In genomic region chr5:98401645-98402044, GRCh38 we compare ENCODE assay signal across 22 cellular contexts.
DNase-seq lines count a peak whose midpoint lies in the region; TF ChIP-seq lines count a peak whose summit lies in the region.
"Had no signal": no experiment of that assay in that cellular context is flagged by ENCODE, and none has a peak within 500 bp of the region (broad histone marks: within the 10 kb centered on the region; RNA-seq: fewer than 3 reads in every experiment).

No MANE protein-coding gene starts in this region.

- no peaks in the 10 kb centered on the region for H3K36me3 Mint-ChIP-seq in HFFc6 (ENCODE audit: low read depth)
- H3K36me3 Mint-ChIP-seq in endodermal cell (ENCODE audit: low read depth): peaks cover 16% of the 10 kb centered on the region

- H3K4ac ChIP-seq in neuronal stem cell (ENCODE audit: low read length): no peak overlapping the region

- H2AFZ ChIP-seq in neuronal stem cell (ENCODE audit: low read length): peak overlapping the region; percentile 35
- H2AFZ ChIP-seq: GM23338 had no signal

- H3K23ac ChIP-seq in neuronal stem cell (ENCODE audit: low read depth, low read length, poor library complexity): no peak overlapping the region

- no peak overlapping the region for H2AK5ac ChIP-seq in neuronal stem cell (ENCODE audit: low read depth, low read length)

- H3K14ac ChIP-seq in neuronal stem cell (ENCODE audit: low read length): no peak overlapping the region

- no peaks in the 10 kb centered on the region; the same call in 1 of the 2 replicates for H3K27me3 Mint-ChIP-seq in HFFc6 (ENCODE audit: insufficient read depth)
- H3K27me3 Mint-ChIP-seq in endodermal cell (ENCODE audit: insufficient read depth): no peaks in the 10 kb centered on the region

- no peak overlapping the region for H2BK15ac ChIP-seq in neuronal stem cell (ENCODE audit: low read length)

- H3K4me1 ChIP-seq in endodermal cell (ENCODE audit: control insufficient read depth, insufficient read depth, low read length) (peaks cover 5% of the 10 kb centered on the region), neuronal stem cell (ENCODE audit: control insufficient read depth in 2 of 2, insufficient read depth in 1 of 2, low read depth in 1 of 2, low read length in 2 of 2) (no peaks in the 10 kb centered on the region), colonic mucosa (no peaks in the 10 kb centered on the region)
- H3K4me1 ChIP-seq: BE2C, HAP-1, SJSA1 had no signal

- DNase-seq in AG10803 (ENCODE audit: low read depth) (peak; percentile 85), HFFc6 (peak; percentile 4), endodermal cell (no peak), neuronal stem cell (ENCODE audit: low spot score) (no peak), colonic mucosa (no peak), kidney tubule cell (ENCODE audit: low spot score) (no peak), DMS 273 treated with DMSO at 0.1 percent for 48 hours (lab: John Stamatoyannopoulos, UW) (no peak), A172 (ENCODE audit: low spot score) (no peak)
- DNase-seq: 8988T, BE2C, DMS79, KG1, NCI-H1105, NCI-H146, NCI-H2081, NCI-H2171, NCI-H345, NCI-H524, NCI-H82 had no signal

- no peaks in the 10 kb centered on the region for H3K79me1 ChIP-seq in neuronal stem cell (ENCODE audit: low read depth, low read length)

- intact Hi-C loops in colonic mucosa (cut with DNase I): no loop called here

- H3K4me3 Mint-ChIP-seq in HFFc6: 0 out of 2 replicates have a peak overlapping the region, but pooled peaks have one; percentile 4
- no peak overlapping the region for H3K4me3 Mint-ChIP-seq in endodermal cell
- H3K4me3 Mint-ChIP-seq: GM23338 had no signal

- no peaks in the 10 kb centered on the region for H3K9me3 Mint-ChIP-seq in HFFc6
- peaks cover 4% of the 10 kb centered on the region for H3K9me3 Mint-ChIP-seq in endodermal cell
- H3K9me3 Mint-ChIP-seq: GM23338 had no signal

- H3K18ac ChIP-seq in neuronal stem cell (ENCODE audit: low read length): no peak overlapping the region

- no peak overlapping the region for H4K8ac ChIP-seq in neuronal stem cell (ENCODE audit: low read depth, low read length)

- TF ChIP-seq CTCF in AG10803 (conservative IDR thresholded peaks at IDR 0.05; ENCODE audit: low read length) (no peak), HFFc6 (IDR thresholded peaks at IDR 0.05) (no peak), endodermal cell (conservative IDR thresholded peaks at IDR 0.05) (no peak), colonic mucosa (IDR thresholded peaks at IDR 0.05) (no peak)

- H3K27ac ChIP-seq in endodermal cell (ENCODE audit: low read depth, low read length): no peak overlapping the region
- no peak overlapping the region for H3K27ac ChIP-seq in neuronal stem cell (replicated peaks; ENCODE audit: low read length)
- H3K27ac ChIP-seq in colonic mucosa: no peak overlapping the region
- H3K27ac ChIP-seq: SJSA1 had no signal

- no peak overlapping the region for H2BK5ac ChIP-seq in neuronal stem cell (ENCODE audit: low read length)

- H4K91ac ChIP-seq in neuronal stem cell (ENCODE audit: low read depth, low read length, poor library complexity): no peak overlapping the region

- peaks cover 40% of the 10 kb centered on the region for H3K4me1 Mint-ChIP-seq in HFFc6 (ENCODE audit: low read depth)
- H3K4me1 Mint-ChIP-seq in endodermal cell: peaks cover 3% of the 10 kb centered on the region
- H3K4me1 Mint-ChIP-seq: GM23338 had no signal

- H3K36me3 ChIP-seq in endodermal cell (ENCODE audit: control insufficient read depth, insufficient read depth, low read length) (peaks cover 24% of the 10 kb centered on the region), neuronal stem cell (replicated peaks in 1 of 2; ENCODE audit: control insufficient read depth in 2 of 2, insufficient read depth in 2 of 2, low read length in 2 of 2) (no peaks in the 10 kb centered on the region), colonic mucosa (no peaks in the 10 kb centered on the region)
- H3K36me3 ChIP-seq: BE2C, HAP-1, SJSA1 had no signal

- H3K9ac ChIP-seq in endodermal cell (ENCODE audit: extremely low read depth, low read length, poor library complexity, severe bottlenecking) (peak overlapping the region; percentile 21), neuronal stem cell (ENCODE audit: low read depth, low read length, poor library complexity) (no peak overlapping the region), colonic mucosa (ENCODE audit: low read depth in 2 of 2, low read length in 2 of 2) (no peak overlapping the region)

- H3K9me3 ChIP-seq in endodermal cell (ENCODE audit: control insufficient read depth, low read length) (peaks cover 4% of the 10 kb centered on the region), neuronal stem cell (replicated peaks in 1 of 2; ENCODE audit: control insufficient read depth in 2 of 2, insufficient read depth in 1 of 2, low read depth in 1 of 2, low read length in 2 of 2) (no peaks in the 10 kb centered on the region), colonic mucosa (no peaks in the 10 kb centered on the region)
- H3K9me3 ChIP-seq: BE2C, HAP-1, SJSA1 had no signal

- H3K27ac Mint-ChIP-seq in HFFc6 (peak overlapping the region; percentile 82), endodermal cell (no peak overlapping the region)
- H3K27ac Mint-ChIP-seq: GM23338 had no signal

- no peak overlapping the region for H2BK120ac ChIP-seq in neuronal stem cell (ENCODE audit: low read depth, low read length)

- H3K27me3 ChIP-seq in endodermal cell (ENCODE audit: control insufficient read depth, insufficient read depth, low read length, poor library complexity, severe bottlenecking): no peaks in the 10 kb centered on the region
- no peaks in the 10 kb centered on the region for H3K27me3 ChIP-seq in neuronal stem cell (ENCODE audit: control insufficient read depth in 3 of 3, insufficient read depth in 3 of 3, low read depth in 1 of 3, low read length in 3 of 3)
- no peaks in the 10 kb centered on the region for H3K27me3 ChIP-seq in colonic mucosa
- H3K27me3 ChIP-seq: BE2C, SJSA1 had no signal

- H3K4me3 ChIP-seq in AG10803 (ENCODE audit: low read length) (no peak overlapping the region), endodermal cell (ENCODE audit: low read length) (no peak overlapping the region), neuronal stem cell (ENCODE audit: low read length in 2 of 2) (no peak overlapping the region), colonic mucosa (no peak overlapping the region)
- H3K4me3 ChIP-seq: GM23338, HAP-1, SJSA1 had no signal

- H2BK12ac ChIP-seq in neuronal stem cell (ENCODE audit: low read length): no peak overlapping the region

- H3K4me2 ChIP-seq in neuronal stem cell (ENCODE audit: insufficient read depth, low read length, poor library complexity, severe bottlenecking): no peak overlapping the region
- H3K4me2 ChIP-seq: GM23338 had no signal

Comparison
In these comparisons a context has a peak if more than half of its experiments do, and no peak if none do; other contexts are left out.
1. DNase-seq: peak in AG10803 (single experiment) and HFFc6 (single experiment); none in endodermal cell (single experiment), neuronal stem cell (single experiment), colonic mucosa (single experiment), kidney tubule cell (single experiment), DMS 273 treated with DMSO at 0.1 percent for 48 hours (single experiment) and A172 (single experiment).